In the genomic region with DNA sequence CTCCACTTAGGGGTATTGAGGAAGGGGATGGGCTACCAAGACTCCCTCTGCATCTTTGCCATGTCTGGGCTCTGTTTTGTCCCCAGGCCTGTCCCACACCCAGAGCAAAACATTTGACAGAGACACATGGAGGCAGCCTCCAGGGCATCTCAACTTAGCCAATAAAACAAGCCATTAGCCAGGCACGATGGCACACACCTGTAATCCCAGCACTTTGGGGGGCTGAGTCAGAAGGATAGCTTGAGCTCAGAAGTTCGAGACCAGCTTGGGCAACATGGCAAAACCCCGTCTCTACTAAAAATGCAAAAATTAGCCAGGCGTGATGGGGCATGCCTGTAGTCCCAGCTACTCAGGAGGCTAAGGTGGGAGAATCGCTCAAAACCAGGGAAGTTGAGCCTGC, we compare ENCODE assay signal across 11 cellular contexts.
"Had no signal": no experiment of that assay in that cellular context is flagged by ENCODE, and none has a peak within 500 bp of the region (broad histone marks: within the 10 kb centered on the region; RNA-seq: fewer than 3 reads in every experiment).

No MANE protein-coding gene starts in this region.

- H3K4me1 Mint-ChIP-seq: immature natural killer cell had no signal

- H3K36me3 Mint-ChIP-seq: activated naive CD8-positive, alpha-beta T cell treated with anti-CD3 and anti-CD28 coated beads, Interleukin-2, amount 10 ng/mL, durations not matched to agents 7 days and 5 days; immature natural killer cell; naive thymus-derived CD8-positive, alpha-beta T cell had no signal

- H3K9me3 Mint-ChIP-seq: activated naive CD8-positive, alpha-beta T cell treated with anti-CD3 and anti-CD28 coated beads, Interleukin-2, amount 10 ng/mL, durations not matched to agents 7 days and 5 days; immature natural killer cell; naive thymus-derived CD8-positive, alpha-beta T cell had no signal

- H3K27me3 ChIP-seq: ascending aorta, cardiac muscle cell, stomach, tibial nerve, vagina had no signal

- H3K36me3 ChIP-seq: ascending aorta, cardiac muscle cell, stomach, tibial nerve, vagina had no signal

- H3K9me3 ChIP-seq: ascending aorta, stomach, tibial nerve, vagina had no signal

- DNase-seq: activated gamma-delta T cell, cortex of kidney, left colon, stomach had no signal

- H3K4me3 ChIP-seq: ascending aorta, cardiac muscle cell, stomach, tibial nerve, vagina had no signal

- H3K4me3 Mint-ChIP-seq: activated naive CD8-positive, alpha-beta T cell treated with anti-CD3 and anti-CD28 coated beads, Interleukin-2, amount 10 ng/mL, durations not matched to agents 7 days and 5 days; immature natural killer cell; naive thymus-derived CD8-positive, alpha-beta T cell had no signal
